35 cellular contexts compared by ENCODE assay signal in the genomic region with DNA sequence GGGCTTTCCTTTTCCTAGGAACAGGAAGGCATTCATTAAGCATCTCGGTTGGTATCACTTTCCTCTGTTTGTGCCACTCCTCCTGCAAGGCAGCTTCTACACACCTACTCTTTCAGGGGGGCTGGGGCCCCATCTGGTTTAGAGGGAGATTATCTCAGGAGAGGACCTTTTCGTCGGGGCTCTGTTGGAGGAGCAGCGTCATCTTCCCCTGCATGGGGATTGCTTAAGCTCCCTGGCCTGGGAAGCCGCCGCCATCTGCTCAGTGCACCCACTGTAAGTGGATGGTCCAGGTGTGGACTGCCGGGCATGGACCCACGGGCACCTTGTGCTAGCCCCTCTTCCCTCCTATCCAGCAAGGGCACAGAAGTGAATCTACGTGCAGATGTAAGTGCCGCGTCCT.
"Had no signal": no experiment of that assay in that cellular context is flagged by ENCODE, and none has a peak within 500 bp of the region (broad histone marks: within the 10 kb centered on the region; RNA-seq: fewer than 3 reads in every experiment).

No MANE protein-coding gene starts in this region.

- H3K36me3 ChIP-seq: MG63, Peyer's patch, SJSA1 had no signal

- H3K36me3 Mint-ChIP-seq: activated naive CD4-positive, alpha-beta T cell treated with anti-CD3 and anti-CD28 coated beads, Interleukin-2, amount 10 ng/mL, durations not matched to agents 7 days and 5 days; activated naive CD8-positive, alpha-beta T cell; brain; WTC11 had no signal

- DNase-seq: activated CD4-positive, alpha-beta T cell treated with anti-CD3 and anti-CD28 coated beads for 36 hours; activated CD4-positive, alpha-beta T cell treated with anti-CD3 and anti-CD28 coated beads, Interleukin-2, amount 10 ng/mL, durations not matched to agents 7 days and 5 days; activated CD4-positive, alpha-beta T cell treated with anti-CD3 and anti-CD28 coated beads, Interleukin-2, amount 50 U/mL, for 48 hours; activated CD8-positive, alpha-beta memory T cell treated with anti-CD3 and anti-CD28 coated beads, Interleukin-2, amount 50 U/mL, for 4 hours; activated naive CD4-positive, alpha-beta T cell treated with anti-CD3 and anti-CD28 coated beads, Interleukin-2, amount 10 ng/mL, durations not matched to agents 7 days and 5 days; activated naive CD8-positive, alpha-beta T cell treated with anti-CD3 and anti-CD28 coated beads, Interleukin-2, amount 50 U/mL, for 24 hours; activated T-cell treated with anti-CD3 and anti-CD28 coated beads for 4 hours; activated T-cell treated with anti-CD3 and anti-CD28 coated beads, Interleukin-2, amount 50 U/mL, for 4 hours; anterior cingulate cortex; central memory CD4-positive, alpha-beta T cell; Kasumi-1; KG1; MG63; NCI-H1048; NCI-H1105 treated with DMSO at 0.1 percent for 48 hours; NCI-H1436; NCI-H1694; NCI-H1930; NCI-H2081 treated with DMSO at 0.1 percent for 48 hours; NCI-H2171 treated with DMSO at 0.1 percent for 48 hours; NCI-H2227 treated with DMSO at 0.1 percent for 48 hours; NCI-H446; NCI-H510A treated with DMSO at 0.1 percent for 48 hours; Peyer's patch; RPMI8226; SHP77 treated with DMSO at 0.1 percent for 48 hours; SK-N-SH had no signal

- H3K27ac ChIP-seq: Peyer's patch, SJSA1 had no signal

- H3K27me3 ChIP-seq: MG63, Peyer's patch, SJSA1 had no signal

- H3K9me3 Mint-ChIP-seq: activated CD4-positive, alpha-beta T cell treated with anti-CD3 and anti-CD28 coated beads, Interleukin-2, amount 10 ng/mL, durations not matched to agents 7 days and 5 days; activated naive CD4-positive, alpha-beta T cell treated with anti-CD3 and anti-CD28 coated beads, Interleukin-2, amount 10 ng/mL, durations not matched to agents 7 days and 5 days; activated naive CD8-positive, alpha-beta T cell treated with anti-CD3 and anti-CD28 coated beads, Interleukin-2, amount 50 U/mL, for 24 hours; activated T-cell treated with anti-CD3 and anti-CD28 coated beads, Interleukin-2, amount 50 U/mL, for 4 hours; activated T-helper 1 cell treated with anti-CD3 and anti-CD28 coated beads, Interleukin-12 subunit alpha, Interleukin-12 subunit beta, Interleukin-2, Interleukin-4 antibody, amounts not matched to agents 30 ng/mL and 10 ng/mL and 1 ng/mL, durations not matched to agents 14 hours and 24 hours and 36 hours; T-helper 1 cell treated with Interleukin-12 subunit alpha and Interleukin-12 subunit beta and Interleukin-4 antibody, amounts not matched to agents 30 μg/mL and 1 μg/mL, for 36 hours; T-helper 2 cell treated with Interferon-gamma antibody and Interleukin-4, amounts not matched to agents 5 μg/mL and 100 μg/mL, for 36 hours had no signal

- H3K9me3 ChIP-seq: MG63, Peyer's patch, SJSA1, SK-N-SH had no signal

- ATAC-seq: activated CD4-positive, alpha-beta T cell treated with anti-CD3 and anti-CD28 coated beads for 36 hours; activated CD4-positive, CD25-positive, alpha-beta regulatory T cell treated with anti-CD3 and anti-CD28 coated beads, Interleukin-2, amount 50 U/mL, for 24 hours; activated naive CD8-positive, alpha-beta T cell treated with anti-CD3 and anti-CD28 coated beads, Interleukin-2, amount 50 U/mL, for 24 hours; activated T-cell treated with anti-CD3 and anti-CD28 coated beads, Interleukin-2, amount 50 U/mL, for 4 hours; WTC11 had no signal

- H3K4me1 Mint-ChIP-seq: activated CD4-positive, alpha-beta T cell treated with anti-CD3 and anti-CD28 coated beads for 36 hours; activated CD4-positive, alpha-beta T cell treated with anti-CD3 and anti-CD28 coated beads, Interleukin-2, amount 10 ng/mL, durations not matched to agents 7 days and 5 days; activated naive CD4-positive, alpha-beta T cell treated with anti-CD3 and anti-CD28 coated beads, Interleukin-2, amount 10 ng/mL, durations not matched to agents 7 days and 5 days; activated naive CD8-positive, alpha-beta T cell treated with anti-CD3 and anti-CD28 coated beads, Interleukin-2, amount 50 U/mL, for 24 hours had no signal

- H3K27ac Mint-ChIP-seq: activated CD4-positive, alpha-beta T cell treated with anti-CD3 and anti-CD28 coated beads for 36 hours; activated CD4-positive, alpha-beta T cell treated with anti-CD3 and anti-CD28 coated beads, Interleukin-2, amount 10 ng/mL, durations not matched to agents 7 days and 5 days; activated naive CD4-positive, alpha-beta T cell treated with anti-CD3 and anti-CD28 coated beads, Interleukin-2, amount 10 ng/mL, durations not matched to agents 7 days and 5 days; activated naive CD8-positive, alpha-beta T cell; activated naive CD8-positive, alpha-beta T cell treated with anti-CD3 and anti-CD28 coated beads, Interleukin-2, amount 50 U/mL, for 24 hours; activated T-helper 1 cell treated with anti-CD3 and anti-CD28 coated beads, Interleukin-12 subunit alpha, Interleukin-12 subunit beta, Interleukin-2, Interleukin-4 antibody, amounts not matched to agents 30 ng/mL and 10 ng/mL and 1 ng/mL, durations not matched to agents 14 hours and 24 hours and 36 hours; T-helper 1 cell treated with Interleukin-12 subunit alpha and Interleukin-12 subunit beta and Interleukin-4 antibody, amounts not matched to agents 30 μg/mL and 1 μg/mL, for 36 hours; T-helper 2 cell treated with Interferon-gamma antibody and Interleukin-4, amounts not matched to agents 5 μg/mL and 100 μg/mL, for 36 hours; WTC11 had no signal

- H3K4me1 ChIP-seq: Peyer's patch, SJSA1 had no signal

- H3K4me3 ChIP-seq: MG63, Peyer's patch, SJSA1 had no signal

- H3K4me3 Mint-ChIP-seq: activated CD4-positive, alpha-beta T cell treated with anti-CD3 and anti-CD28 coated beads for 36 hours; activated CD4-positive, alpha-beta T cell treated with anti-CD3 and anti-CD28 coated beads, Interleukin-2, amount 10 ng/mL, durations not matched to agents 7 days and 5 days; activated naive CD4-positive, alpha-beta T cell treated with anti-CD3 and anti-CD28 coated beads, Interleukin-2, amount 10 ng/mL, durations not matched to agents 7 days and 5 days; activated naive CD8-positive, alpha-beta T cell; activated naive CD8-positive, alpha-beta T cell treated with anti-CD3 and anti-CD28 coated beads, Interleukin-2, amount 50 U/mL, for 24 hours; activated T-cell treated with anti-CD3 and anti-CD28 coated beads, Interleukin-2, amount 50 U/mL, for 4 hours; activated T-helper 1 cell treated with anti-CD3 and anti-CD28 coated beads, Interleukin-12 subunit alpha, Interleukin-12 subunit beta, Interleukin-2, Interleukin-4 antibody, amounts not matched to agents 30 ng/mL and 10 ng/mL and 1 ng/mL, durations not matched to agents 14 hours and 24 hours and 36 hours; T-helper 1 cell treated with Interleukin-12 subunit alpha and Interleukin-12 subunit beta and Interleukin-4 antibody, amounts not matched to agents 30 μg/mL and 1 μg/mL, for 36 hours; T-helper 2 cell treated with Interferon-gamma antibody and Interleukin-4, amounts not matched to agents 5 μg/mL and 100 μg/mL, for 36 hours; WTC11 had no signal
